Comparison of ENCODE assay signal across 1 cellular context in genomic region chr19:2061093-2061935, GRCh38.
TF ChIP-seq lines count a peak whose summit lies in the region.

No MANE protein-coding gene starts in this region.

TF ChIP-seq in K562, 482 proteins besides CTCF, POLR2A, EP300 and RAD21 (continues in another document):
- 0 out of 2 replicates have a peak, but pooled peaks have one; percentile 25 for TF ChIP-seq THRB (CRISPR knock-in tag; conservative IDR thresholded peaks at IDR 0.05)
- TF ChIP-seq ZNF277 (CRISPR knock-in tag; IDR thresholded peaks at IDR 0.05; ENCODE audit: borderline replicate concordance), result no peak
- TF ChIP-seq SRSF7 (optimal IDR thresholded peaks at IDR 0.05; ENCODE audit: low read depth, low read length), result no peak
- peak; percentile 73; the same call in 1 of the 2 replicates for TF ChIP-seq ZBTB1 (CRISPR knock-in tag; IDR thresholded peaks at IDR 0.05; ENCODE audit: borderline replicate concordance, low read depth)
- TF ChIP-seq E2F4 (CRISPR knock-in tag; IDR thresholded peaks at IDR 0.05; ENCODE audit: low read depth), result 0 out of 2 replicates have a peak, but pooled peaks have one; percentile 60
- no peak for TF ChIP-seq HMGXB4 (CRISPR knock-in tag; IDR thresholded peaks at IDR 0.05)
- TF ChIP-seq ZNF347 (CRISPR knock-in tag; IDR thresholded peaks at IDR 0.05; ENCODE audit: low read depth), result no peak
- TF ChIP-seq TAF9B (IDR thresholded peaks at IDR 0.05; ENCODE audit: partially characterized antibody), result no peak
- TF ChIP-seq ZNF644 (tag; IDR thresholded peaks at IDR 0.05; ENCODE audit: low read depth), result peak; percentile 51; the same call in 1 of the 2 replicates
- no peak for TF ChIP-seq HBP1 (CRISPR knock-in tag; IDR thresholded peaks at IDR 0.05)
- TF ChIP-seq USF2 (CRISPR knock-in tag; IDR thresholded peaks at IDR 0.05), result peak; percentile 39; the same call in 1 of the 2 replicates
- peak; percentile 54; the same call in 1 of the 2 replicates for TF ChIP-seq PML (IDR thresholded peaks at IDR 0.05; ENCODE audit: low read length)
- TF ChIP-seq HLTF (IDR thresholded peaks at IDR 0.05), result no peak
- TF ChIP-seq GTF2A2 (tag; IDR thresholded peaks at IDR 0.05), result no peak
- TF ChIP-seq FOXA3 (CRISPR knock-in tag; conservative IDR thresholded peaks at IDR 0.05 in 1 of 2, IDR thresholded peaks at IDR 0.05 in 1 of 2), result 0 out of 4 replicates have a peak, but pooled peaks of 1 of the 2 experiments have one; percentile 24
- no peak for TF ChIP-seq LEF1 (IDR thresholded peaks at IDR 0.05)
- no peak for TF ChIP-seq ZNF518B (CRISPR knock-in tag; IDR thresholded peaks at IDR 0.05)
- TF ChIP-seq HCFC1 (IDR thresholded peaks at IDR 0.05; ENCODE audit: low read depth, low read length), result no peak; the same call in 1 of the 2 replicates
- no peak for TF ChIP-seq KLF10 (CRISPR knock-in tag; IDR thresholded peaks at IDR 0.05)
- no peak for TF ChIP-seq TRIM24 (IDR thresholded peaks at IDR 0.05)
- TF ChIP-seq NRF1 (conservative IDR thresholded peaks at IDR 0.05 in 1 of 2, IDR thresholded peaks at IDR 0.05 in 1 of 2), result peak; percentile 98
- TF ChIP-seq ZNF583 (CRISPR knock-in tag; IDR thresholded peaks at IDR 0.05), result peak; percentile 79
- no peak for TF ChIP-seq ZNF165 (CRISPR knock-in tag; IDR thresholded peaks at IDR 0.05; ENCODE audit: borderline replicate concordance)
- TF ChIP-seq CCAR2 (IDR thresholded peaks at IDR 0.05; ENCODE audit: low read depth, low read length), result no peak
- TF ChIP-seq TEAD2 (tag; IDR thresholded peaks at IDR 0.05), result no peak
- TF ChIP-seq BCOR (IDR thresholded peaks at IDR 0.05), result no peak
- no peak for TF ChIP-seq THAP7 (CRISPR knock-in tag; IDR thresholded peaks at IDR 0.05)
- no peak for TF ChIP-seq TBL1XR1 (IDR thresholded peaks at IDR 0.05; ENCODE audit: low read length in 2 of 2)
- peak; percentile 48; the same call in 1 of the 2 replicates for TF ChIP-seq RFX5 (IDR thresholded peaks at IDR 0.05; ENCODE audit: low read depth, low read length)
- no peak; the same call in 1 of the 2 replicates for TF ChIP-seq ZNF197 (CRISPR knock-in tag; IDR thresholded peaks at IDR 0.05; ENCODE audit: low read depth)
- TF ChIP-seq POLR2G (IDR thresholded peaks at IDR 0.05; ENCODE audit: low read depth, low read length), result peak; percentile 94
- TF ChIP-seq GTF2F1 (IDR thresholded peaks at IDR 0.05; ENCODE audit: low read depth, low read length), result peak; percentile 20; the same call in 1 of the 2 replicates
- TF ChIP-seq ZBTB12 (CRISPR knock-in tag; IDR thresholded peaks at IDR 0.05), result peak; percentile 68; the same call in 1 of the 2 replicates
- no peak for TF ChIP-seq ZNF584 (CRISPR knock-in tag; IDR thresholded peaks at IDR 0.05; ENCODE audit: low read depth)
- TF ChIP-seq ASH1L (IDR thresholded peaks at IDR 0.05; ENCODE audit: borderline replicate concordance, low read depth, partially characterized antibody), result no peak
- no peak for TF ChIP-seq MCM2 (IDR thresholded peaks at IDR 0.05; ENCODE audit: low read depth)
- no peak for TF ChIP-seq MLX (CRISPR knock-in tag; conservative IDR thresholded peaks at IDR 0.05)
- no peak for TF ChIP-seq ZKSCAN3 (CRISPR knock-in tag; IDR thresholded peaks at IDR 0.05)
- TF ChIP-seq TOE1 (IDR thresholded peaks at IDR 0.05; ENCODE audit: borderline replicate concordance), result peak; percentile 82; the same call in 1 of the 2 replicates
- 0 out of 2 replicates have a peak, but pooled peaks have one; percentile 70 for TF ChIP-seq TOE1 (CRISPR knock-in tag; IDR thresholded peaks at IDR 0.05; ENCODE audit: borderline replicate concordance, low read depth)
- TF ChIP-seq ZNF444 (CRISPR knock-in tag; IDR thresholded peaks at IDR 0.05), result no peak
- peak in 1 of 3 experiments; percentile 60 for TF ChIP-seq YY1 (IDR thresholded peaks at IDR 0.05; ENCODE audit: borderline replicate concordance in 1 of 3, control insufficient read depth in 1 of 3, extremely low read depth in 1 of 3, insufficient read depth in 3 of 3, insufficient read length in 1 of 3, insufficient replicate concordance in 2 of 3, low read depth in 1 of 3, low read length in 2 of 3)
- no peak for TF ChIP-seq FOXP4 (CRISPR knock-in tag; IDR thresholded peaks at IDR 0.05; ENCODE audit: borderline replicate concordance)
- no peak for TF ChIP-seq DPF2 (IDR thresholded peaks at IDR 0.05)
- peak; percentile 93 for TF ChIP-seq MXI1 (IDR thresholded peaks at IDR 0.05; ENCODE audit: low read depth, low read length)
- TF ChIP-seq ZNF224 (CRISPR knock-in tag; IDR thresholded peaks at IDR 0.05), result no peak
- no peak for TF ChIP-seq ELK1 (CRISPR knock-in tag; IDR thresholded peaks at IDR 0.05)
